ENCODE assay signal across 11 cellular contexts in genomic region chr7:106936236-106936635, GRCh38.
"Had no signal": no experiment of that assay in that cellular context is flagged by ENCODE, and none has a peak within 500 bp of the region (broad histone marks: within the 10 kb centered on the region; RNA-seq: fewer than 3 reads in every experiment).

No MANE protein-coding gene starts in this region.

- H3K9me3 ChIP-seq: HAP-1 had no signal

- H2AFZ ChIP-seq: GM23248, GM23338 had no signal

- H3K27ac ChIP-seq: GM23248 had no signal

- H3K4me2 ChIP-seq: GM23338 had no signal

- H3K9ac ChIP-seq: GM23248 had no signal

- H3K4me1 ChIP-seq: HAP-1 had no signal

- DNase-seq: GM23248, GOT3, H7, H9, HCEC 1CT, HFFc6 had no signal

- FAIRE-seq: H1, H54 had no signal

- H3K4me3 ChIP-seq: GM23248, GM23338, HAP-1 had no signal

- ATAC-seq: GM23338, HCT116 had no signal

- H3K36me3 ChIP-seq: HAP-1 had no signal
